Comparison of ENCODE assay signal across 24 cellular contexts in genomic region chr7:7536396-7537019, GRCh38. TPM values are rescaled to one million over a fixed set of nuclear protein-coding genes. Genes with fewer than 3 reads are reported as not detected.
DNase-seq lines count a peak whose midpoint lies in the region; ATAC-seq, FAIRE-seq and TF ChIP-seq lines count a peak whose summit lies in the region.
"Had no signal": no experiment of that assay in that cellular context is flagged by ENCODE, and none has a peak within 500 bp of the region (broad histone marks: within the 10 kb centered on the region; RNA-seq: fewer than 3 reads in every experiment).

No MANE protein-coding gene starts in this region.

- H3K4me3 Mint-ChIP-seq in activated naive CD4-positive, alpha-beta T cell treated with anti-CD3 and anti-CD28 coated beads for 36 hours, result no peak overlapping the region
- H3K4me3 Mint-ChIP-seq: CD8-positive, alpha-beta memory T cell; H9 had no signal

- H3K9me3 ChIP-seq in PC-3 (ENCODE audit: low read length) (no peaks in the 10 kb centered on the region), trophoblast cell (ENCODE audit: insufficient read depth, low read depth, low read length) (peaks cover 2% of the 10 kb centered on the region)
- H3K9me3 ChIP-seq: Peyer's patch, SJSA1 had no signal

- H3K27me3 Mint-ChIP-seq in activated naive CD4-positive, alpha-beta T cell treated with anti-CD3 and anti-CD28 coated beads for 36 hours (ENCODE audit: low read depth), result no peaks in the 10 kb centered on the region

- no CpG with 5 or more reads among the region's 5 CpGs for WGBS in trophoblast cell (ENCODE audit: extremely low coverage, insufficient coverage, insufficient read length)

- H4K20me1 ChIP-seq in PC-3 (ENCODE audit: low read length), result no peaks in the 10 kb centered on the region

- H4K91ac ChIP-seq in trophoblast cell (ENCODE audit: low read depth, low read length), result no peak overlapping the region

- CTCF ChIA-PET in PC-3 (lab: Charles Lee), result no interaction called here
- CTCF ChIA-PET in activated naive CD4-positive, alpha-beta T cell treated with anti-CD3 and anti-CD28 coated beads for 36 hours (lab: Charles Lee), result no interaction called here

- intact Hi-C loops in PC-3 (cut with micrococcal nuclease), result no loop called here
- intact Hi-C loops in activated naive CD4-positive, alpha-beta T cell treated with anti-CD3 and anti-CD28 coated beads for 36 hours (cut with micrococcal nuclease), result no loop called here

- no peaks in the 10 kb centered on the region for H3K79me1 ChIP-seq in trophoblast cell (ENCODE audit: low read length)

- DNase-seq in NCI-H748 (lab: John Stamatoyannopoulos, UW; ENCODE audit: unreplicated experiment) (peak; percentile 53), NCI-H748 treated with DMSO at 0.1 percent for 48 hours (lab: John Stamatoyannopoulos, UW) (no peak), NCI-H1092 treated with DMSO at 0.1 percent for 48 hours (lab: John Stamatoyannopoulos, UW) (peak; percentile 59), PC-3 (peak; percentile 22), urothelium cell line (ENCODE audit: low spot score) (no peak), NCI-H1417 treated with DMSO at 0.1 percent for 48 hours (lab: John Stamatoyannopoulos, UW) (no peak), trophoblast cell (no peak)
- no peak for DNase-seq in activated naive CD4-positive, alpha-beta T cell treated with anti-CD3 and anti-CD28 coated beads for 36 hours
- DNase-seq: CD8-positive, alpha-beta memory T cell; DND-41; GM23248; H9; MM.1S; NCI-H1048; NCI-H146; NCI-H2081 treated with DMSO at 0.1 percent for 48 hours; NCI-H226; NCI-H524; Peyer's patch; T-helper 1 cell had no signal

- no TSS peak for BruUV-seq in PC-3 (replicated peaks; lab: Mats Ljungman, UMichigan)

- no peaks in the 10 kb centered on the region for H3F3A ChIP-seq in PC-3 (ENCODE audit: low read length, unreplicated experiment)

- H3K27ac Mint-ChIP-seq in activated naive CD4-positive, alpha-beta T cell treated with anti-CD3 and anti-CD28 coated beads for 36 hours, result no peak overlapping the region
- H3K27ac Mint-ChIP-seq: CD8-positive, alpha-beta memory T cell had no signal

- no peaks in the 10 kb centered on the region for H3K9me3 Mint-ChIP-seq in activated naive CD4-positive, alpha-beta T cell treated with anti-CD3 and anti-CD28 coated beads for 36 hours
- H3K9me3 Mint-ChIP-seq: CD8-positive, alpha-beta memory T cell; H9 had no signal

- H3K27me3 ChIP-seq in PC-3 (ENCODE audit: low read length), result no peaks in the 10 kb centered on the region
- no peaks in the 10 kb centered on the region for H3K27me3 ChIP-seq in trophoblast cell (ENCODE audit: insufficient read depth, low read length)
- H3K27me3 ChIP-seq: Peyer's patch had no signal

- no peak for TF ChIP-seq CTCF in PC-3 (conservative IDR thresholded peaks at IDR 0.05; ENCODE audit: low read depth, low read length)

- H3K4me3 ChIP-seq in PC-3 (ENCODE audit: low read length) (no peak overlapping the region), trophoblast cell (ENCODE audit: low read depth, low read length) (no peak overlapping the region)
- H3K4me3 ChIP-seq: GM23248, Peyer's patch, SJSA1 had no signal

- H3K9ac ChIP-seq in PC-3 (ENCODE audit: low read length) (no peak overlapping the region), trophoblast cell (ENCODE audit: low read length) (no peak overlapping the region)
- H3K9ac ChIP-seq: GM23248 had no signal

- H3K18ac ChIP-seq in trophoblast cell (ENCODE audit: low read length), result no peak overlapping the region

- H2AFZ ChIP-seq in PC-3 (ENCODE audit: low read length) (no peak overlapping the region), trophoblast cell (ENCODE audit: insufficient read depth, low read length, poor library complexity) (no peak overlapping the region)
- H2AFZ ChIP-seq: GM23248 had no signal

- H2BK120ac ChIP-seq in trophoblast cell (ENCODE audit: insufficient read depth, low read length, poor library complexity), result no peak overlapping the region

- H4K8ac ChIP-seq in trophoblast cell (ENCODE audit: low read depth, low read length), result no peak overlapping the region

- H3K27ac ChIP-seq in PC-3 (ENCODE audit: low read length) (no peak overlapping the region), trophoblast cell (ENCODE audit: low read depth, low read length) (no peak overlapping the region)
- H3K27ac ChIP-seq: C4-2B, GM23248, Peyer's patch, SJSA1 had no signal

- no peak overlapping the region for H3K4ac ChIP-seq in trophoblast cell (ENCODE audit: low read depth, low read length)

- H3K4me1 Mint-ChIP-seq in activated naive CD4-positive, alpha-beta T cell treated with anti-CD3 and anti-CD28 coated beads for 36 hours (ENCODE audit: low read depth), result no peaks in the 10 kb centered on the region

- H3K4me1 ChIP-seq in PC-3 (ENCODE audit: insufficient read depth, low read length) (peaks cover 6% of the 10 kb centered on the region; the same call in 1 of the 2 replicates), trophoblast cell (ENCODE audit: control insufficient read depth in 1 of 2, insufficient read depth in 2 of 2, low read length in 2 of 2) (no peaks in the 10 kb centered on the region)
- H3K4me1 ChIP-seq: Peyer's patch, SJSA1 had no signal

- H3K4me2 ChIP-seq in PC-3 (ENCODE audit: low read length) (no peak overlapping the region), trophoblast cell (ENCODE audit: low read length) (no peak overlapping the region)

- no peak overlapping the region for H2BK12ac ChIP-seq in trophoblast cell (ENCODE audit: low read length)

- POLR2A ChIA-PET in PC-3 (lab: Charles Lee; ENCODE audit: unreplicated experiment), result no interaction called here

- ATAC-seq in PC-3, result peak; percentile 24; the same call in 1 of the 2 replicates

- H2BK5ac ChIP-seq in trophoblast cell (ENCODE audit: low read depth, low read length, poor library complexity), result no peak overlapping the region

- no peak overlapping the region for H3K14ac ChIP-seq in trophoblast cell (ENCODE audit: low read length)

- H3K23ac ChIP-seq in trophoblast cell (ENCODE audit: low read length), result no peak overlapping the region

- FAIRE-seq in urothelium cell line (lab: Jason Lieb, UNC), result peak; percentile 56
- FAIRE-seq: GM12891 had no signal

- H3K79me2 ChIP-seq in PC-3 (ENCODE audit: low read length), result no peaks in the 10 kb centered on the region
- no peaks in the 10 kb centered on the region for H3K79me2 ChIP-seq in trophoblast cell (ENCODE audit: control insufficient read depth, insufficient read depth, low read length, poor library complexity)

- H2AK5ac ChIP-seq in trophoblast cell (ENCODE audit: low read length), result no peak overlapping the region

- H3K36me3 ChIP-seq in PC-3 (ENCODE audit: low read depth, low read length) (no peaks in the 10 kb centered on the region), trophoblast cell (ENCODE audit: control insufficient read depth in 1 of 2, insufficient read depth in 2 of 2, low read length in 2 of 2) (no peaks in the 10 kb centered on the region)
- H3K36me3 ChIP-seq: Peyer's patch, SJSA1 had no signal

- no peak overlapping the region for H4K12ac ChIP-seq in trophoblast cell (ENCODE audit: low read depth, low read length)

- H3K9me2 ChIP-seq in PC-3 (replicated peaks; ENCODE audit: low read length), result no peaks in the 10 kb centered on the region

- no peaks in the 10 kb centered on the region for H3K36me3 Mint-ChIP-seq in activated naive CD4-positive, alpha-beta T cell treated with anti-CD3 and anti-CD28 coated beads for 36 hours (ENCODE audit: low read depth)
- H3K36me3 Mint-ChIP-seq: CD8-positive, alpha-beta memory T cell had no signal

RNA-seq across cellular contexts. Expression of gene COL28A1, which starts 0.8 kb away (rescaled TPM):
- total RNA-seq in PC-3 (2014; rRNA removed), result 0.26 TPM in 1 of 2 replicates, not detected in the other
- total RNA-seq in activated naive CD4-positive, alpha-beta T cell treated with anti-CD3 and anti-CD28 coated beads for 36 hours, result not detected
- 0.01 and 0.05 TPM in 2 replicates for polyA plus RNA-seq in trophoblast cell (2013)
- total RNA-seq: A172; CD8-positive, alpha-beta memory T cell; GM23248; SJSA1 had no signal
- polyA plus RNA-seq: CD8-positive, alpha-beta memory T cell; GM23248 had no signal

RNA-seq across cellular contexts. Expression of gene MIOS, which starts 30.2 kb away (rescaled TPM):
- 18.6 and 26.6 TPM in 2 replicates for total RNA-seq in PC-3 (2014; rRNA removed)
- 10 to 100 TPM; 40.6 to 43.0 TPM for total RNA-seq in activated naive CD4-positive, alpha-beta T cell treated with anti-CD3 and anti-CD28 coated beads for 36 hours
- 15.8 and 16.0 TPM in 2 replicates for polyA plus RNA-seq in trophoblast cell (2013)

Comparison
In these comparisons a context has a peak if more than half of its experiments do, and no peak if none do; other contexts are left out.
1. DNase-seq: peak in NCI-H748 (single experiment), NCI-H1092 treated with DMSO at 0.1 percent for 48 hours (single experiment) and PC-3 (single experiment); none in NCI-H748 treated with DMSO at 0.1 percent for 48 hours (single experiment), urothelium cell line (single experiment), activated naive CD4-positive, alpha-beta T cell treated with anti-CD3 and anti-CD28 coated beads for 36 hours (single experiment), NCI-H1417 treated with DMSO at 0.1 percent for 48 hours (single experiment) and trophoblast cell (0 of 2).